In genomic region chr9:123321874-123322770, GRCh38 we compare ENCODE assay signal across 11 cellular contexts. TPM values are rescaled to one million over a fixed set of nuclear protein-coding genes. Genes with fewer than 3 reads are reported as not detected.
A peak's percentile ranks its signal among the peaks of the same experiment; 100 is the strongest.
DNase-seq lines count a peak whose midpoint lies in the region; ATAC-seq, FAIRE-seq and TF ChIP-seq lines count a peak whose summit lies in the region.
"Had no signal": no experiment of that assay in that cellular context is flagged by ENCODE, and none has a peak within 500 bp of the region (broad histone marks: within the 10 kb centered on the region; RNA-seq: fewer than 3 reads in every experiment).

No MANE protein-coding gene starts in this region.

- H3K4me3 Mint-ChIP-seq in activated naive CD8-positive, alpha-beta T cell treated with anti-CD3 and anti-CD28 coated beads for 36 hours, result peak overlapping the region; percentile 68

- no peaks in the 10 kb centered on the region for H4K20me1 ChIP-seq in BLaER1

- intact Hi-C loops in pancreas (cut with DNase I), result no loop called here

- DNase-seq in activated naive CD8-positive, alpha-beta T cell treated with anti-CD3 and anti-CD28 coated beads for 36 hours, result no peak
- no peak for DNase-seq in urothelium cell line (ENCODE audit: low spot score)
- no peak for DNase-seq in anterior cingulate cortex (lab: John Stamatoyannopoulos, UW)
- DNase-seq in effector CD4-positive, alpha-beta T cell, result no peak
- DNase-seq in pancreas, result no peak
- DNase-seq: NCI-H526 treated with DMSO at 0.1 percent for 48 hours had no signal

- peaks cover 47% of the 10 kb centered on the region for H3K4me1 Mint-ChIP-seq in activated naive CD8-positive, alpha-beta T cell treated with anti-CD3 and anti-CD28 coated beads for 36 hours

- ATAC-seq in GM18867 (IDR thresholded peaks at IDR 0.05; ENCODE audit: unreplicated experiment), result peak; percentile 54
- ATAC-seq in HG03097 (IDR thresholded peaks at IDR 0.05; ENCODE audit: low FRiP score, unreplicated experiment), result peak; percentile 16
- no peak for ATAC-seq in pancreas

- no peaks in the 10 kb centered on the region for H3K27me3 ChIP-seq in BLaER1
- no peaks in the 10 kb centered on the region for H3K27me3 ChIP-seq in pancreas

- H3K4me3 ChIP-seq in BLaER1 (peak overlapping the region; percentile 50; the same call in 1 of the 2 replicates), pancreas (no peak overlapping the region)

- H3K27me3 Mint-ChIP-seq in activated naive CD8-positive, alpha-beta T cell treated with anti-CD3 and anti-CD28 coated beads for 36 hours, result no peaks in the 10 kb centered on the region

- H3K4me1 ChIP-seq in BLaER1 (peaks cover 100% of the 10 kb centered on the region), pancreas (peaks cover 2 to 6% (median 2%) of the 10 kb centered on the region in 3 donors)

- no peaks in the 10 kb centered on the region for H3K9me3 ChIP-seq in BLaER1
- H3K9me3 ChIP-seq in pancreas, result no peaks in the 10 kb centered on the region

- peak overlapping the region; percentile 86 for H3K4me2 ChIP-seq in BLaER1

- H3K9ac ChIP-seq in BLaER1, result peak overlapping the region; percentile 81

- WGBS in pancreas, 2 donors, result 84 to 86% methylated on average over 6 of the region's 6 CpGs

- peaks cover 2% of the 10 kb centered on the region for H3K9me3 Mint-ChIP-seq in activated naive CD8-positive, alpha-beta T cell treated with anti-CD3 and anti-CD28 coated beads for 36 hours

- H3K27ac ChIP-seq in BLaER1 (peak overlapping the region; percentile 93), pancreas (no peak overlapping the region)

- peak overlapping the region; percentile 97 for H3K27ac Mint-ChIP-seq in activated naive CD8-positive, alpha-beta T cell treated with anti-CD3 and anti-CD28 coated beads for 36 hours

- no peaks in the 10 kb centered on the region for H3K36me3 ChIP-seq in BLaER1
- no peaks in the 10 kb centered on the region for H3K36me3 ChIP-seq in pancreas

- TF ChIP-seq CTCF in pancreas (IDR thresholded peaks at IDR 0.05), result no peak

- H3K36me3 Mint-ChIP-seq in activated naive CD8-positive, alpha-beta T cell treated with anti-CD3 and anti-CD28 coated beads for 36 hours, result peaks cover 3% of the 10 kb centered on the region

- no peak for FAIRE-seq in urothelium cell line (lab: Jason Lieb, UNC)
- no peak for FAIRE-seq in pancreas (lab: Jason Lieb, UNC)
- FAIRE-seq: endometrium had no signal

RNA-seq across cellular contexts. Expression of gene CRB2, which starts 33.9 kb away (rescaled TPM):
- under 1 TPM; 0.06 to 0.10 TPM for total RNA-seq in activated naive CD8-positive, alpha-beta T cell treated with anti-CD3 and anti-CD28 coated beads for 36 hours
- not detected for total RNA-seq in pancreas
- polyA plus RNA-seq in pancreas, result under 1 TPM; 0.02 to 0.08 TPM
- polyA plus RNA-seq: liver had no signal

RNA-seq across cellular contexts. Expression of gene STRBP, which starts 53.7 kb away (rescaled TPM):
- total RNA-seq in activated naive CD8-positive, alpha-beta T cell treated with anti-CD3 and anti-CD28 coated beads for 36 hours, result 10 to 100 TPM; 43.5 to 46.2 TPM
- total RNA-seq in pancreas, result 10 to 100 TPM; 10.8 to 17.8 (median 13.5) TPM
- polyA plus RNA-seq in pancreas, result 1 to 10 TPM; 8.0 to 9.9 TPM

Comparison
In these comparisons a context has a peak if more than half of its experiments do, and no peak if none do; other contexts are left out.
1. ATAC-seq: peak in GM18867 (single experiment) and HG03097 (single experiment); none in pancreas (0 of 4).